Comparison of ENCODE assay signal across 10 cellular contexts in the genomic region with DNA sequence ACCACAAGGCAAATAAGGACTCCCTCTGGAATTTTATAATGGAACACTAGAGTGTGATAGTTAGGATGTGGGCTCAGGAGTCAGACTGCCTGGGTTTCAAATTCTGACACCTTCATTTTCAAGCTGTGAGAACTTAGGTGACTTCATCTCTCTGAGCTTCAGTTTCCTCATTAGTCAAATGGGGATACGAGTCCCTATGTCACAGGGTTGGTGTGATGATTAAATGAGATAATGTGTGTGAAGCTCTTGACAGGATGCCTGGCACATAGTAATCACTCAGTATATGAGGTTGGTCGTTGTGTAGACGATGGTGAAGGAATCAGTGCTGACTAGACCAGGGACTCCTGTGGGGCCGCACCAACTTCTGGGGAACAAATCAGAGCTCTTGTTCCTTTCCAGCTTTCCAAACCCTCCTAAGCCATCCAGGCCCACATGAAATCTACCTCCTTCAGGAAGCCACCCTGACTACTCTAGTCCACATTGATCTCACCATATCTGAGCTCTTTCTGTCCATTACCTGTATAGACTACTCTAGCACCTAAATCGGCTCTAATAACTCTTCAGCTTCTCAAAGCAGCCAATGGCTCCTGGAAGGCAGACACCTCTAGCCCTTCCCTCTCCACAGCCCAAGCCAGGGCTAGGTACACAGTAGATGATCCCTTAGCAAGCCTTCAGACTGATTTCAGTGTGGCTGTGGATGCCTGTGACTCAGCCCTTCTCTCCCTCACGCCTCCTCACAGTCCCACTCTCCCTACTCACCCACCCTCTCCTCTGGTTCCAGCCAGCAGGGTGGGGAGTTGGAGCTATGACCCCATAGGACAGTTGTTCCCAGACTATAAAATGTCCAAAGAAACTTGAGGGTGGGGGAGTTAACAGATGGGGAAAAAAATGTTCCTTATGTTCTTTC. TPM values are rescaled to one million over a fixed set of nuclear protein-coding genes. Genes with fewer than 3 reads are reported as not detected.
A peak's percentile ranks its signal among the peaks of the same experiment; 100 is the strongest.
DNase-seq lines count a peak whose midpoint lies in the region; ATAC-seq and TF ChIP-seq lines count a peak whose summit lies in the region.
"Had no signal": no experiment of that assay in that cellular context is flagged by ENCODE, and none has a peak within 500 bp of the region (broad histone marks: within the 10 kb centered on the region; RNA-seq: fewer than 3 reads in every experiment).

No MANE protein-coding gene starts in this region.

- peak overlapping the region; percentile 83 for H3K27ac ChIP-seq in CD4-positive, alpha-beta T cell (ENCODE audit: low read depth, low read length)
- H3K27ac ChIP-seq: uterus had no signal

- no peaks in the 10 kb centered on the region for H3K9me3 Mint-ChIP-seq in CD4-positive, alpha-beta T cell

- H3K27me3 ChIP-seq in CD4-positive, alpha-beta T cell (ENCODE audit: control insufficient read depth, insufficient read depth, low read length): no peaks in the 10 kb centered on the region
- H3K27me3 ChIP-seq: uterus had no signal

- no peak for TF ChIP-seq CTCF in CD4-positive, alpha-beta T cell (IDR thresholded peaks at IDR 0.05)
- no peak for TF ChIP-seq CTCF in GM20000 (IDR thresholded peaks at IDR 0.05; ENCODE audit: extremely low read depth, missing control alignments)

- H3K36me3 Mint-ChIP-seq in CD4-positive, alpha-beta T cell (ENCODE audit: low read depth): peaks cover 27% of the 10 kb centered on the region

- H3K27ac Mint-ChIP-seq in CD4-positive, alpha-beta T cell: peak overlapping the region; percentile 91

- peaks cover 65% of the 10 kb centered on the region for H3K4me1 Mint-ChIP-seq in CD4-positive, alpha-beta T cell (ENCODE audit: low read depth)

- CTCF ChIA-PET in CD4-positive, alpha-beta T cell (lab: Charles Lee): interaction anchor here (0.8 to 7.9 kb wide), 13 partner anchors 10 to 85 kb away, joined by 3 to 66 read pairs (median 4); no protein-coding TSS in a partner anchor

- H3K4me3 Mint-ChIP-seq in CD4-positive, alpha-beta T cell: peak overlapping the region; percentile 98

- H3K9me3 ChIP-seq in CD4-positive, alpha-beta T cell (ENCODE audit: control insufficient read depth, low read length): no peaks in the 10 kb centered on the region
- H3K9me3 ChIP-seq: uterus had no signal

- peak in 1 of 10 experiments; percentile 45 for DNase-seq in CD4-positive, alpha-beta T cell
- DNase-seq in GM20000 (ENCODE audit: low spot score) (peak; percentile 50), hepatic stellate cell (ENCODE audit: low spot score) (peak; percentile 65), posterior vena cava (ENCODE audit: low spot score) (no peak), ureter (ENCODE audit: low spot score) (no peak)
- peak; percentile 68 to 70 for DNase-seq in activated T-cell treated with anti-CD3 and anti-CD28 coated beads, Interleukin-2, amount 50 U/mL, for 48 hours
- DNase-seq: DMS153, uterus had no signal

- intact Hi-C loops in CD4-positive, alpha-beta T cell (cut with DNase I, micrococcal nuclease): loop anchor here (1.0 to 2.0 kb wide), 3 partner anchors 9 to 73 kb away; no protein-coding TSS in a partner anchor
- intact Hi-C loops in posterior vena cava (cut with DNase I): no loop called here

- ATAC-seq in CD4-positive, alpha-beta T cell (ENCODE audit: poor library complexity): peak; percentile 28
- ATAC-seq in HG02642 (IDR thresholded peaks at IDR 0.05; ENCODE audit: poor library complexity, unreplicated experiment): no peak
- ATAC-seq in HG03095 (IDR thresholded peaks at IDR 0.05; ENCODE audit: unreplicated experiment): no peak

- no peaks in the 10 kb centered on the region for H3K27me3 Mint-ChIP-seq in CD4-positive, alpha-beta T cell

- POLR2A ChIA-PET in CD4-positive, alpha-beta T cell (lab: Charles Lee): interaction anchor here (0.6 to 10.2 kb wide), 15 partner anchors 34 to 648 kb away, joined by 3 to 138 read pairs (median 5); a partner anchor contains a TSS

RNA-seq across cellular contexts. Expression of a gene that starts 2.5 kb away (rescaled TPM):
- total RNA-seq in CD4-positive, alpha-beta T cell: 100 to 1,000 TPM; 480 to 493 TPM
- 1 to 10 TPM; 1.0 to 1.6 TPM for total RNA-seq in posterior vena cava
- total RNA-seq in ureter: 3.6 TPM

Comparison
In these comparisons a context has a peak if more than half of its experiments do, and no peak if none do; other contexts are left out.
1. DNase-seq: peak in GM20000 (single experiment), activated T-cell treated with anti-CD3 and anti-CD28 coated beads, Interleukin-2, amount 50 U/mL, for 48 hours (2 of 2) and hepatic stellate cell (single experiment); none in posterior vena cava (single experiment) and ureter (single experiment).
2. RNA of a gene that starts 2.5 kb away (total RNA-seq): 480 to 493 TPM in CD4-positive, alpha-beta T cell; 3.6 TPM in ureter (single experiment) and 1.0 to 1.6 TPM in posterior vena cava; every median in the first group is over 100 times any median in the second.
3. intact Hi-C loops: an anchor here in CD4-positive, alpha-beta T cell (1.0 to 2.0 kb wide); none called in posterior vena cava.